ENCODE assay signal across 9 cellular contexts in genomic region chr12:15527201-15527782, GRCh38.
DNase-seq lines count a peak whose midpoint lies in the region; ATAC-seq, FAIRE-seq and TF ChIP-seq lines count a peak whose summit lies in the region.
"Had no signal": no experiment of that assay in that cellular context is flagged by ENCODE, and none has a peak within 500 bp of the region (broad histone marks: within the 10 kb centered on the region; RNA-seq: fewer than 3 reads in every experiment).

No MANE protein-coding gene starts in this region.

- DNase-seq in NCI-H226: peak; percentile 56
- peak; percentile 41 for DNase-seq in epithelial cell of esophagus (ENCODE audit: low read depth)
- DNase-seq in pancreas: no peak
- DNase-seq in HuH-7.5 (ENCODE audit: low spot score): no peak
- DNase-seq in activated naive CD4-positive, alpha-beta T cell treated with anti-CD3 and anti-CD28 coated beads, Interleukin-2, amount 50 U/mL, for 16 hours: no peak
- DNase-seq in NCI-H524 treated with DMSO at 0.1 percent for 48 hours (lab: John Stamatoyannopoulos, UW): no peak
- no peak for DNase-seq in NCI-H1105 treated with DMSO at 0.1 percent for 48 hours (lab: John Stamatoyannopoulos, UW)
- DNase-seq: stimulated activated naive B cell treated with anti-CD40 and anti-IgM and Interleukin-4, amounts not matched to agents 10 μg/mL and 1 μg/mL and 100 μg/mL, for 72 hours had no signal

- FAIRE-seq in pancreas (lab: Jason Lieb, UNC): no peak

- H3K4me3 ChIP-seq in epithelial cell of esophagus (ENCODE audit: low read length) (no peak overlapping the region), pancreas (no peak overlapping the region)

- no peaks in the 10 kb centered on the region for H3K9me3 ChIP-seq in pancreas

- H3K27me3 ChIP-seq in pancreas: peaks cover 0 to 5% (median 0%) of the 10 kb centered on the region in 4 donors

- H3K27ac ChIP-seq in pancreas: no peak overlapping the region

- intact Hi-C loops in pancreas (cut with DNase I): no loop called here

- ATAC-seq in pancreas: peak in 3 of 4 donors; percentile 11 to 50 (median 39)
- ATAC-seq: stimulated activated naive B cell treated with anti-CD40 and anti-IgM and Interleukin-4, amounts not matched to agents 10 μg/mL and 1 μg/mL and 100 μg/mL, for 72 hours had no signal

- H3K36me3 ChIP-seq in pancreas: no peaks in the 10 kb centered on the region

- WGBS in pancreas, 2 donors: 47 to 72% methylated on average over 5 of the region's 5 CpGs

- TF ChIP-seq CTCF in GM12874 (IDR thresholded peaks at IDR 0.05; ENCODE audit: insufficient read depth, low read depth, low read length): peak; percentile 29
- TF ChIP-seq CTCF in epithelial cell of esophagus (IDR thresholded peaks at IDR 0.05; ENCODE audit: insufficient read depth, low read depth, low read length, missing control alignments): peak; percentile 38
- no peak for TF ChIP-seq CTCF in pancreas (IDR thresholded peaks at IDR 0.05)

- H3K4me1 ChIP-seq in pancreas: no peaks in the 10 kb centered on the region

Comparison
In these comparisons a context has a peak if more than half of its experiments do, and no peak if none do; other contexts are left out.
1. CTCF ChIP-seq: peak in GM12874 (single experiment) and epithelial cell of esophagus (single experiment); none in pancreas (0 of 4).
2. DNase-seq: peak in NCI-H226 (single experiment) and epithelial cell of esophagus (single experiment); none in pancreas (0 of 6), HuH-7.5 (single experiment), activated naive CD4-positive, alpha-beta T cell treated with anti-CD3 and anti-CD28 coated beads, Interleukin-2, amount 50 U/mL, for 16 hours (single experiment), NCI-H524 treated with DMSO at 0.1 percent for 48 hours (single experiment) and NCI-H1105 treated with DMSO at 0.1 percent for 48 hours (single experiment).